9 cellular contexts compared by ENCODE assay signal in the genomic region with DNA sequence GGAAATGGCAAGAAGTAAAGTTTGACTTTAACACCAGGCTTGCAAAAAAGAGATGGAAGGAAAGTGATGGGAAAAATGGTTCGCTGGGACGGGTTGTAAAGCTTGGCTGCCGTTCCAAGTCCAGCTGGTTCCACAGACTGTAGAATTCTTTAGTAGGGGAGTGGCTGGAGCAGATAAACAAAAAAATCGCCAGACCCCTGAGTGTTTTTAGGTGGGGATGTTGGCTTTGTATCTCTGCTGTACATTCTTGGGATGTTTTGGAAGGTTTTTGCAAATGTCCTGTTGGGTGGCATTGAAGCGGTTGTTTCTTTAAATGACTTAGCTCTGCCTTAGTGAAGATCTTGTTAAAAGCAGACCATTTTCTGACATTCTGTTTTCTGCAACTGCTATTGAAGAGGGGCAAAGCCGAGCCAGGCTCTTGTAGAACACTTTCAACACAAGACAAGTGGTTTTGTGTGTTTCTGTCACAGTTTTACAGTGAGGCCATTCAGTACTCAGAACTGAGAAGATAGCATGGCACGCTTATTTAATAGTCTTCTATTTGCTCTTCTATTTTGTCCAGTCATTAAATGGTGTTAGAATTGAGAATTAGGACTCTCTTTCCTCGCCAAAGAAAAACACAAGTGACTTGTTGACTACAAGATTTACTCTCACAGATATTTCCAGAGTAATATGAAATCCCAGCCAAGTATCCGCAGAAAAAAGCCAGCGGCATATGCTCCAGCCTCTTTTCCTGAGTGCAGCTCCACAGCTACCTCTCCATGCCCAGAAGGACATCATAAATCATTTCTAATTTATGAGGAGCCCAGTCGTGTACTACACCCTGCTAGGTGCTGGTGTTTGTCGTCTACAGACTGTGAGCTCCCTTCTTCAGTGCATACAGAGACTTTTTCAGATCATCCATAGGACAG.
A peak's percentile ranks its signal among the peaks of the same experiment; 100 is the strongest.
DNase-seq lines count a peak whose midpoint lies in the region; ATAC-seq and TF ChIP-seq lines count a peak whose summit lies in the region.
"Had no signal": no experiment of that assay in that cellular context is flagged by ENCODE, and none has a peak within 500 bp of the region (broad histone marks: within the 10 kb centered on the region; RNA-seq: fewer than 3 reads in every experiment).

No MANE protein-coding gene starts in this region.

- no peaks in the 10 kb centered on the region for H3K4me1 Mint-ChIP-seq in stimulated activated memory B cell treated with anti-CD40 and anti-IgM and Interleukin-4, amounts not matched to agents 10 μg/mL and 1 μg/mL and 100 μg/mL, for 72 hours
- H3K4me1 Mint-ChIP-seq in immature natural killer cell = no peaks in the 10 kb centered on the region

- H3K4me3 ChIP-seq in MG63 (no peak overlapping the region), lower lobe of right lung (peak overlapping the region; percentile 27), thoracic aorta (peak overlapping the region; percentile 56)

- DNase-seq in MG63 = peak; percentile 28
- peak in 1 of 61 donors; percentile 48 for DNase-seq in caudate nucleus (lab: John Stamatoyannopoulos, UW)
- DNase-seq in lower lobe of right lung = no peak
- no peak for DNase-seq in thoracic aorta (ENCODE audit: low spot score)
- DNase-seq in immature natural killer cell = no peak
- DNase-seq: activated CD8-positive, alpha-beta T cell treated with anti-CD3 and anti-CD28 coated beads for 36 hours; dermis blood vessel endothelial cell had no signal

- H3K9me3 ChIP-seq in MG63 (no peaks in the 10 kb centered on the region; the same call in 1 of the 2 replicates), lower lobe of right lung (no peaks in the 10 kb centered on the region), thoracic aorta (no peaks in the 10 kb centered on the region)

- intact Hi-C loops in lower lobe of right lung (cut with DNase I) = no loop called here

- H3K4me1 ChIP-seq in lower lobe of right lung = peaks cover 62% of the 10 kb centered on the region
- H3K4me1 ChIP-seq in thoracic aorta (ENCODE audit: control insufficient read depth in 1 of 2, low read depth in 2 of 2) = peaks cover 27 to 66% of the 10 kb centered on the region in 2 donors

- H3K36me3 Mint-ChIP-seq in stimulated activated memory B cell treated with anti-CD40 and anti-IgM and Interleukin-4, amounts not matched to agents 10 μg/mL and 1 μg/mL and 100 μg/mL, for 72 hours = no peaks in the 10 kb centered on the region
- H3K36me3 Mint-ChIP-seq in immature natural killer cell = no peaks in the 10 kb centered on the region

- ATAC-seq in lower lobe of right lung (no peak), thoracic aorta (ENCODE audit: insufficient number of reproducible peaks, low FRiP score, low read depth) (no peak), GM18870 (IDR thresholded peaks at IDR 0.05; ENCODE audit: unreplicated experiment) (no peak)
- no peak for ATAC-seq in stimulated activated memory B cell treated with anti-CD40 and anti-IgM and Interleukin-4, amounts not matched to agents 10 μg/mL and 1 μg/mL and 100 μg/mL, for 72 hours
- ATAC-seq: activated CD8-positive, alpha-beta T cell treated with anti-CD3 and anti-CD28 coated beads for 36 hours had no signal

- H3K27ac ChIP-seq in caudate nucleus (ENCODE audit: low read depth, low read length) (peak overlapping the region; percentile 58), lower lobe of right lung (peak overlapping the region; percentile 71), thoracic aorta (peak overlapping the region; percentile 79 to 87)

- H3K27ac Mint-ChIP-seq in stimulated activated memory B cell treated with anti-CD40 and anti-IgM and Interleukin-4, amounts not matched to agents 10 μg/mL and 1 μg/mL and 100 μg/mL, for 72 hours = no peak overlapping the region
- peak overlapping the region in 2 of 6 donors; percentile 12 to 30 for H3K27ac Mint-ChIP-seq in immature natural killer cell
- H3K27ac Mint-ChIP-seq: activated CD8-positive, alpha-beta T cell treated with anti-CD3 and anti-CD28 coated beads for 36 hours had no signal

- H3K27me3 ChIP-seq in MG63 (no peaks in the 10 kb centered on the region), lower lobe of right lung (ENCODE audit: low read depth) (no peaks in the 10 kb centered on the region), thoracic aorta (replicated peaks; ENCODE audit: insufficient read depth) (no peaks in the 10 kb centered on the region)

- H3K36me3 ChIP-seq in MG63 (peaks cover 6% of the 10 kb centered on the region), lower lobe of right lung (no peaks in the 10 kb centered on the region), thoracic aorta (no peaks in the 10 kb centered on the region)

- H3K4me3 Mint-ChIP-seq in stimulated activated memory B cell treated with anti-CD40 and anti-IgM and Interleukin-4, amounts not matched to agents 10 μg/mL and 1 μg/mL and 100 μg/mL, for 72 hours = no peak overlapping the region
- no peak overlapping the region for H3K4me3 Mint-ChIP-seq in immature natural killer cell
- H3K4me3 Mint-ChIP-seq: activated CD8-positive, alpha-beta T cell treated with anti-CD3 and anti-CD28 coated beads for 36 hours had no signal

- H3K27me3 Mint-ChIP-seq in stimulated activated memory B cell treated with anti-CD40 and anti-IgM and Interleukin-4, amounts not matched to agents 10 μg/mL and 1 μg/mL and 100 μg/mL, for 72 hours = no peaks in the 10 kb centered on the region
- peaks cover 0 to 2% (median 0%) of the 10 kb centered on the region in 3 donors for H3K27me3 Mint-ChIP-seq in immature natural killer cell (ENCODE audit: low read depth in 3 of 3)
- H3K27me3 Mint-ChIP-seq: activated CD8-positive, alpha-beta T cell treated with anti-CD3 and anti-CD28 coated beads for 36 hours had no signal

- H3K9me3 Mint-ChIP-seq in stimulated activated memory B cell treated with anti-CD40 and anti-IgM and Interleukin-4, amounts not matched to agents 10 μg/mL and 1 μg/mL and 100 μg/mL, for 72 hours = no peaks in the 10 kb centered on the region
- no peaks in the 10 kb centered on the region for H3K9me3 Mint-ChIP-seq in immature natural killer cell
- H3K9me3 Mint-ChIP-seq: activated CD8-positive, alpha-beta T cell treated with anti-CD3 and anti-CD28 coated beads for 36 hours had no signal

- TF ChIP-seq CTCF in lower lobe of right lung (IDR thresholded peaks at IDR 0.05) (no peak), thoracic aorta (IDR thresholded peaks at IDR 0.05) (no peak)
